In the genomic region with DNA sequence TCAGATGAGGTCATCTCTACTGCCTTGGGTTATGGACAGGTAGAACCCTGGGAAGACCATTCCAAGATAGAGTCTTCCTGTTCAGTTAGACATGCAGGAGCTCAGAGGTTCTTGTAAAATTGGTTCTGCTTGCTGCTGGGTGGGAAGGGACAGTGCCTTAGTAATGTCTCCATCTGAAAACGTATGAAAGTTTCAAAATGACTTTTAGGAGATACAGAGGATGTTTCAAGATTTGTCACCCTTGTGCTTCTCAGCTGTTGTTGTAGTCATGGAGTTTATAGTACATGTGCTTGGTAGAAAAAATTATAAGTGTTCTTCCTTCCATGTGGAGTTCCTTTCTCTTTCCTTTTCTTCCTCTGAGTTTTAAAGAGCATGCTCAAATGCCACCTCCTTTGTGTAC, we compare ENCODE assay signal across 13 cellular contexts.
A peak's percentile ranks its signal among the peaks of the same experiment; 100 is the strongest.
DNase-seq lines count a peak whose midpoint lies in the region; ATAC-seq and TF ChIP-seq lines count a peak whose summit lies in the region.
"Had no signal": no experiment of that assay in that cellular context is flagged by ENCODE, and none has a peak within 500 bp of the region (broad histone marks: within the 10 kb centered on the region; RNA-seq: fewer than 3 reads in every experiment).

No MANE protein-coding gene starts in this region.

- intact Hi-C loops in activated CD4-positive, alpha-beta memory T cell treated with anti-CD3 and anti-CD28 coated beads for 36 hours (cut with micrococcal nuclease) = loop anchor here (1.0 to 10.0 kb wide), 4 partner anchors 75 to 547 kb away; no protein-coding TSS in a partner anchor
- intact Hi-C loops in prostate gland (cut with DNase I) = no loop called here
- intact Hi-C loops in upper lobe of right lung (cut with DNase I) = no loop called here
- intact Hi-C loops in tibial artery (cut with DNase I; ENCODE audit: low total_unique reads) = no loop called here

- peaks cover 53% of the 10 kb centered on the region for H3K4me1 Mint-ChIP-seq in activated CD4-positive, alpha-beta memory T cell treated with anti-CD3 and anti-CD28 coated beads for 36 hours (ENCODE audit: low read depth)
- peaks cover 17% of the 10 kb centered on the region for H3K4me1 Mint-ChIP-seq in activated CD4-positive, alpha-beta memory T cell treated with anti-CD3 and anti-CD28 coated beads, Interleukin-2, amount 10 ng/mL, durations not matched to agents 7 days and 5 days

- H3K9me3 ChIP-seq in prostate gland = no peaks in the 10 kb centered on the region
- no peaks in the 10 kb centered on the region for H3K9me3 ChIP-seq in upper lobe of right lung
- no peaks in the 10 kb centered on the region for H3K9me3 ChIP-seq in tibial artery

- H3K4me3 Mint-ChIP-seq in activated CD4-positive, alpha-beta memory T cell treated with anti-CD3 and anti-CD28 coated beads for 36 hours = peak overlapping the region; percentile 8
- H3K4me3 Mint-ChIP-seq in activated CD4-positive, alpha-beta memory T cell treated with anti-CD3 and anti-CD28 coated beads, Interleukin-2, amount 10 ng/mL, durations not matched to agents 7 days and 5 days = no peak overlapping the region

- TF ChIP-seq CTCF in prostate gland (IDR thresholded peaks at IDR 0.05) = no peak
- no peak for TF ChIP-seq CTCF in upper lobe of right lung (IDR thresholded peaks at IDR 0.05)
- no peak for TF ChIP-seq CTCF in tibial artery (IDR thresholded peaks at IDR 0.05)

- H3K4me1 ChIP-seq in prostate gland (replicated peaks) (no peaks in the 10 kb centered on the region), upper lobe of right lung (no peaks in the 10 kb centered on the region), tibial artery (no peaks in the 10 kb centered on the region)

- H3K4me3 ChIP-seq in prostate gland (no peak overlapping the region), upper lobe of right lung (no peak overlapping the region), tibial artery (no peak overlapping the region)

- peak overlapping the region; percentile 74 for H3K27ac Mint-ChIP-seq in activated CD4-positive, alpha-beta memory T cell treated with anti-CD3 and anti-CD28 coated beads for 36 hours
- no peak overlapping the region for H3K27ac Mint-ChIP-seq in activated CD4-positive, alpha-beta memory T cell treated with anti-CD3 and anti-CD28 coated beads, Interleukin-2, amount 10 ng/mL, durations not matched to agents 7 days and 5 days

- no peaks in the 10 kb centered on the region for H3K27me3 Mint-ChIP-seq in activated CD4-positive, alpha-beta memory T cell treated with anti-CD3 and anti-CD28 coated beads for 36 hours
- no peaks in the 10 kb centered on the region for H3K27me3 Mint-ChIP-seq in activated CD4-positive, alpha-beta memory T cell treated with anti-CD3 and anti-CD28 coated beads, Interleukin-2, amount 10 ng/mL, durations not matched to agents 7 days and 5 days

- no peak overlapping the region for H3K27ac ChIP-seq in prostate gland
- H3K27ac ChIP-seq in upper lobe of right lung = no peak overlapping the region
- no peak overlapping the region for H3K27ac ChIP-seq in tibial artery

- ATAC-seq in GM21515 (IDR thresholded peaks at IDR 0.05; ENCODE audit: unreplicated experiment) (peak; percentile 99), HG03135 (IDR thresholded peaks at IDR 0.05; ENCODE audit: unreplicated experiment) (peak; percentile 85), upper lobe of right lung (no peak)

- peaks cover 11% of the 10 kb centered on the region for H3K36me3 Mint-ChIP-seq in activated CD4-positive, alpha-beta memory T cell treated with anti-CD3 and anti-CD28 coated beads for 36 hours
- peaks cover 6% of the 10 kb centered on the region for H3K36me3 Mint-ChIP-seq in activated CD4-positive, alpha-beta memory T cell treated with anti-CD3 and anti-CD28 coated beads, Interleukin-2, amount 10 ng/mL, durations not matched to agents 7 days and 5 days (ENCODE audit: low read depth)

- no peak for TF ChIP-seq POLR2A in prostate gland (IDR thresholded peaks at IDR 0.05)

- WGBS in prostate gland = 89% methylated on average over 1 of the region's 1 CpG

- DNase-seq in activated CD4-positive, alpha-beta memory T cell treated with anti-CD3 and anti-CD28 coated beads for 36 hours = peak; percentile 29
- no peak for DNase-seq in activated CD4-positive, alpha-beta memory T cell treated with anti-CD3 and anti-CD28 coated beads, Interleukin-2, amount 10 ng/mL, durations not matched to agents 7 days and 5 days
- DNase-seq in stimulated activated CD4-positive, alpha-beta T cell treated with anti-CD3 and anti-CD28 coated beads, Interleukin-2, amount 100 ng/mL, for 48 hours = peak; percentile 1 to 5
- DNase-seq in prostate gland (ENCODE audit: low spot score) (no peak), upper lobe of right lung (no peak), tibial artery (no peak)
- DNase-seq: ACHN, glutamatergic neuron, NCI-H1694, RPMI8226, trophoblast cell had no signal

- H3K36me3 ChIP-seq in prostate gland = no peaks in the 10 kb centered on the region
- no peaks in the 10 kb centered on the region for H3K36me3 ChIP-seq in upper lobe of right lung
- H3K36me3 ChIP-seq in tibial artery = no peaks in the 10 kb centered on the region

- H3K27me3 ChIP-seq in prostate gland (replicated peaks; ENCODE audit: insufficient read depth) (no peaks in the 10 kb centered on the region), upper lobe of right lung (no peaks in the 10 kb centered on the region), tibial artery (no peaks in the 10 kb centered on the region)

- peaks cover 8% of the 10 kb centered on the region for H3K9me3 Mint-ChIP-seq in activated CD4-positive, alpha-beta memory T cell treated with anti-CD3 and anti-CD28 coated beads for 36 hours
- H3K9me3 Mint-ChIP-seq in activated CD4-positive, alpha-beta memory T cell treated with anti-CD3 and anti-CD28 coated beads, Interleukin-2, amount 10 ng/mL, durations not matched to agents 7 days and 5 days = peaks cover 8% of the 10 kb centered on the region

- POLR2A ChIA-PET in activated CD4-positive, alpha-beta memory T cell treated with anti-CD3 and anti-CD28 coated beads for 36 hours (lab: Charles Lee) = interaction anchor here (1.3 kb wide), 1 partner anchor 76 kb away, joined by 4 read pairs; no protein-coding TSS in a partner anchor
- POLR2A ChIA-PET in activated CD4-positive, alpha-beta memory T cell treated with anti-CD3 and anti-CD28 coated beads, Interleukin-2, amount 10 ng/mL, durations not matched to agents 7 days and 5 days (lab: Charles Lee) = interaction anchor here (1.0 to 1.3 kb wide), 2 partner anchors 12 to 75 kb away, joined by 3 read pairs; no protein-coding TSS in a partner anchor

- CTCF ChIA-PET in activated CD4-positive, alpha-beta memory T cell treated with anti-CD3 and anti-CD28 coated beads for 36 hours (lab: Charles Lee) = interaction anchor here (0.7 to 1.6 kb wide), 5 partner anchors 11 to 1699 kb away, joined by 3 to 4 read pairs (median 3); no protein-coding TSS in a partner anchor
- CTCF ChIA-PET in activated CD4-positive, alpha-beta memory T cell treated with anti-CD3 and anti-CD28 coated beads, Interleukin-2, amount 10 ng/mL, durations not matched to agents 7 days and 5 days (lab: Charles Lee) = interaction anchor here (1.0 kb wide), 1 partner anchor 9 kb away, joined by 3 read pairs; no protein-coding TSS in a partner anchor

Comparison
In these comparisons a context has a peak if more than half of its experiments do, and no peak if none do; other contexts are left out.
1. DNase-seq: peak in activated CD4-positive, alpha-beta memory T cell treated with anti-CD3 and anti-CD28 coated beads for 36 hours (single experiment) and stimulated activated CD4-positive, alpha-beta T cell treated with anti-CD3 and anti-CD28 coated beads, Interleukin-2, amount 100 ng/mL, for 48 hours (2 of 2); none in activated CD4-positive, alpha-beta memory T cell treated with anti-CD3 and anti-CD28 coated beads, Interleukin-2, amount 10 ng/mL, durations not matched to agents 7 days and 5 days (single experiment), prostate gland (single experiment), upper lobe of right lung (single experiment) and tibial artery (0 of 2).